Comparison of ENCODE assay signal across 19 cellular contexts in genomic region chr5:38112930-38113329, GRCh38.
"Had no signal": no experiment of that assay in that cellular context is flagged by ENCODE, and none has a peak within 500 bp of the region (broad histone marks: within the 10 kb centered on the region; RNA-seq: fewer than 3 reads in every experiment).

No MANE protein-coding gene starts in this region.

- H3K9ac ChIP-seq: parathyroid adenoma had no signal

- H3K79me2 ChIP-seq: parathyroid adenoma had no signal

- H3K4me1 ChIP-seq: colonic mucosa, foreskin keratinocyte, lower lobe of right lung, parathyroid adenoma, testis, tibial nerve, upper lobe of right lung, vagina had no signal

- ATAC-seq: foreskin keratinocyte; left lobe of liver; lower lobe of right lung; stimulated activated memory B cell treated with anti-CD40 and anti-IgM and Interleukin-4, amounts not matched to agents 10 μg/mL and 1 μg/mL and 100 μg/mL, for 72 hours; stimulated activated naive CD8-positive, alpha-beta T cell treated with anti-CD3 and anti-CD28 coated beads, Interleukin-15, amount 100 ng/mL, for 72 hours; upper lobe of right lung had no signal

- H3K36me3 ChIP-seq: colonic mucosa, lower lobe of right lung, tibial nerve, upper lobe of right lung, vagina had no signal

- H3K4me3 ChIP-seq: colonic mucosa, lower lobe of right lung, testis, tibial nerve, upper lobe of right lung, vagina had no signal

- H3K27ac ChIP-seq: colonic mucosa, foreskin keratinocyte, lower lobe of right lung, parathyroid adenoma, testis, tibial nerve, upper lobe of right lung, vagina had no signal

- H3K27me3 ChIP-seq: colonic mucosa, foreskin keratinocyte, testis, tibial nerve, upper lobe of right lung, vagina had no signal

- H3K9me3 ChIP-seq: colonic mucosa, lower lobe of right lung, testis, tibial nerve, upper lobe of right lung, vagina had no signal

- H2AFZ ChIP-seq: parathyroid adenoma had no signal

- DNase-seq: colonic mucosa; dermis blood vessel endothelial cell; foreskin keratinocyte; head of caudate nucleus; hypothalamus; kidney glomerular epithelial cell; lower lobe of right lung; naive B cell; stimulated activated CD4-positive, alpha-beta T cell treated with anti-CD3 and anti-CD28 coated beads, Interleukin-15, amount 100 ng/mL, for 24 hours; stimulated activated CD4-positive, alpha-beta T cell treated with anti-CD3 and anti-CD28 coated beads, Interleukin-1b, Interleukin-23, amount 100 ng/mL, for 48 hours; stimulated activated CD4-positive, alpha-beta T cell treated with anti-CD3 and anti-CD28 coated beads, Interleukin-4, amount 100 ng/mL, for 24 hours; stimulated activated naive CD8-positive, alpha-beta T cell treated with anti-CD3 and anti-CD28 coated beads, Interleukin-15, amount 100 ng/mL, for 72 hours; testis; upper lobe of right lung had no signal
